In the genomic region with DNA sequence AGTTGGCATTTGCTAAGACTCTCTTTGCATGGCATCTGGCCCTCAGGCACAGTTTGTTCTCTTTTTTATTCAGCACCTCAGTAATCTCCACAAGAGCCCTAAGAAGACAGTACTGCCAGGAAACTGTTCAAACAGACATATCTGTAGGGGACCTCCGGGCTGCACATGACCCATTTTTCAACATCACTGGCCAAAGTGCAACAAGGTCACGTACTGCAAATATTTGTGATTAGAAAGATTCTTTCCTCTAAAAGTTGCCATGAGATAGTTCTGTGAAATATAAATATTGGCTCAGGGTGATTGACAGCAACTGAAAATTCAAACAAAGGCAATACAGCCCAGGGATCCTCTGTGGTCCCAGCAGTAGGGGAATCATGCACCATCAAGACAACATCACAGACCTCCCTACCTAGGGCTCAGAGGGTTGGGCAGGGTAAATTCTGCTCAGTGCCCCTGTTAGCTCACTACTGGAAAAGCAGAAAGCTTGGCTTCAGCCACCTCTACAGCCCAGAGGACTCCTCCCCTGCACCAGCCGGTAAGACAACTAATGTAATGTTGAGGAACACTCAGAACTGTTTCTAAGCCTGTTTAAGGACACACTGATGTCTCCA, we compare ENCODE assay signal across 1 cellular context.
TF ChIP-seq lines count a peak whose summit lies in the region.

No MANE protein-coding gene starts in this region.

TF ChIP-seq in HepG2, 621 proteins besides CTCF, POLR2A, EP300 and RAD21 (continued from another document and continues in another):
- TF ChIP-seq PAF1 (CRISPR knock-in tag; IDR thresholded peaks at IDR 0.05) = no peak
- TF ChIP-seq AHR (CRISPR knock-in tag; IDR thresholded peaks at IDR 0.05) = no peak
- TF ChIP-seq ELF3 (CRISPR knock-in tag; IDR thresholded peaks at IDR 0.05) = peak; percentile 96
- TF ChIP-seq DR1 (CRISPR knock-in tag; IDR thresholded peaks at IDR 0.05) = 0 out of 2 replicates have a peak, but pooled peaks have one; percentile 24
- peak; percentile 98 for TF ChIP-seq AHDC1 (CRISPR knock-in tag; IDR thresholded peaks at IDR 0.05; ENCODE audit: borderline replicate concordance)
- TF ChIP-seq ELK4 (CRISPR knock-in tag; IDR thresholded peaks at IDR 0.05; ENCODE audit: borderline replicate concordance) = no peak
- TF ChIP-seq SMARCE1 (IDR thresholded peaks at IDR 0.05; ENCODE audit: borderline replicate concordance) = 0 out of 2 replicates have a peak, but pooled peaks have one; percentile 22
- TF ChIP-seq ZBTB1 (CRISPR knock-in tag; IDR thresholded peaks at IDR 0.05; ENCODE audit: borderline replicate concordance) = no peak
- peak; percentile 95 for TF ChIP-seq BHLHE40 (IDR thresholded peaks at IDR 0.05; ENCODE audit: low read length)
- TF ChIP-seq, protein P1, sequence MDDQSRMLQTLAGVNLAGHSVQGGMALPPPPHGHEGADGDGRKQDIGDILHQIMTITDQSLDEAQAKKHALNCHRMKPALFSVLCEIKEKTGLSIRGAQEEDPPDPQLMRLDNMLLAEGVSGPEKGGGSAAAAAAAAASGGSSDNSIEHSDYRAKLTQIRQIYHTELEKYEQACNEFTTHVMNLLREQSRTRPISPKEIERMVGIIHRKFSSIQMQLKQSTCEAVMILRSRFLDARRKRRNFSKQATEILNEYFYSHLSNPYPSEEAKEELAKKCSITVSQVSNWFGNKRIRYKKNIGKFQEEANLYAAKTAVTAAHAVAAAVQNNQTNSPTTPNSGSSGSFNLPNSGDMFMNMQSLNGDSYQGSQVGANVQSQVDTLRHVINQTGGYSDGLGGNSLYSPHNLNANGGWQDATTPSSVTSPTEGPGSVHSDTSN (CRISPR knock-in tag; IDR thresholded peaks at IDR 0.05; ENCODE audit: borderline replicate concordance) = no peak
- no peak for TF ChIP-seq ZNF33A (CRISPR knock-in tag; IDR thresholded peaks at IDR 0.05; ENCODE audit: borderline replicate concordance)
- TF ChIP-seq, protein P2, sequence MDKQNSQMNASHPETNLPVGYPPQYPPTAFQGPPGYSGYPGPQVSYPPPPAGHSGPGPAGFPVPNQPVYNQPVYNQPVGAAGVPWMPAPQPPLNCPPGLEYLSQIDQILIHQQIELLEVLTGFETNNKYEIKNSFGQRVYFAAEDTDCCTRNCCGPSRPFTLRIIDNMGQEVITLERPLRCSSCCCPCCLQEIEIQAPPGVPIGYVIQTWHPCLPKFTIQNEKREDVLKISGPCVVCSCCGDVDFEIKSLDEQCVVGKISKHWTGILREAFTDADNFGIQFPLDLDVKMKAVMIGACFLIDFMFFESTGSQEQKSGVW (CRISPR knock-in tag; IDR thresholded peaks at IDR 0.05; ENCODE audit: borderline replicate concordance) = no peak
- peak; percentile 99 for TF ChIP-seq MEIS2 (CRISPR knock-in tag; IDR thresholded peaks at IDR 0.05)
- TF ChIP-seq HNRNPUL1 (IDR thresholded peaks at IDR 0.05; ENCODE audit: low read depth, low read length) = no peak
- TF ChIP-seq NFRKB (IDR thresholded peaks at IDR 0.05) = no peak
- no peak for TF ChIP-seq ARHGAP35 (CRISPR knock-in tag; IDR thresholded peaks at IDR 0.05; ENCODE audit: borderline replicate concordance)
- no peak for TF ChIP-seq ZUFSP (CRISPR knock-in tag; IDR thresholded peaks at IDR 0.05; ENCODE audit: borderline replicate concordance)
- peak; percentile 70; the same call in 1 of the 2 replicates for TF ChIP-seq SIN3A (IDR thresholded peaks at IDR 0.05; ENCODE audit: borderline replicate concordance, low read depth, low read length)
- TF ChIP-seq CCAR2 (optimal IDR thresholded peaks at IDR 0.05; ENCODE audit: low read depth, low read length) = no peak
- peak; percentile 43; the same call in 1 of the 2 replicates for TF ChIP-seq RFX1 (IDR thresholded peaks at IDR 0.05)
- no peak for TF ChIP-seq ISX (CRISPR knock-in tag; conservative IDR thresholded peaks at IDR 0.05)
- TF ChIP-seq ZBTB39 (CRISPR knock-in tag; IDR thresholded peaks at IDR 0.05) = peak; percentile 90
- TF ChIP-seq ZBTB7A (CRISPR knock-in tag; IDR thresholded peaks at IDR 0.05) = no peak
- no peak for TF ChIP-seq ZNF766 (CRISPR knock-in tag; IDR thresholded peaks at IDR 0.05; ENCODE audit: borderline replicate concordance)
- TF ChIP-seq LRRFIP1 (CRISPR knock-in tag; conservative IDR thresholded peaks at IDR 0.05) = no peak
- no peak; the same call in 1 of the 2 replicates for TF ChIP-seq YEATS4 (CRISPR knock-in tag; IDR thresholded peaks at IDR 0.05; ENCODE audit: borderline replicate concordance)
- TF ChIP-seq ZNF567 (CRISPR knock-in tag; IDR thresholded peaks at IDR 0.05; ENCODE audit: borderline replicate concordance) = no peak
- TF ChIP-seq ZNF432 (CRISPR knock-in tag; IDR thresholded peaks at IDR 0.05; ENCODE audit: borderline replicate concordance) = no peak
- TF ChIP-seq SMYD3 (CRISPR knock-in tag; IDR thresholded peaks at IDR 0.05) = peak; percentile 89; the same call in 1 of the 2 replicates
- TF ChIP-seq ZNF569 (CRISPR knock-in tag; IDR thresholded peaks at IDR 0.05; ENCODE audit: borderline replicate concordance) = peak; percentile 90; the same call in 1 of the 2 replicates
- TF ChIP-seq ZNF136 (CRISPR knock-in tag; IDR thresholded peaks at IDR 0.05; ENCODE audit: low read depth) = no peak
- no peak for TF ChIP-seq SP4 (CRISPR knock-in tag; IDR thresholded peaks at IDR 0.05)
- peak; percentile 96 for TF ChIP-seq NCOA1 (CRISPR knock-in tag; IDR thresholded peaks at IDR 0.05)
- TF ChIP-seq ZNF746 (CRISPR knock-in tag; IDR thresholded peaks at IDR 0.05) = peak; percentile 83; the same call in 1 of the 2 replicates
- no peak for TF ChIP-seq ZFP36L2 (CRISPR knock-in tag; IDR thresholded peaks at IDR 0.05)
- no peak; the same call in 1 of the 2 replicates for TF ChIP-seq ZSCAN29 (CRISPR knock-in tag; conservative IDR thresholded peaks at IDR 0.05)
- peak; percentile 55 for TF ChIP-seq SMC3 (IDR thresholded peaks at IDR 0.05; ENCODE audit: low read length)
- TF ChIP-seq ATF7-NPFF (CRISPR knock-in tag; IDR thresholded peaks at IDR 0.05; ENCODE audit: low read depth) = peak; percentile 64; the same call in 1 of the 2 replicates
- TF ChIP-seq KLF9 (CRISPR knock-in tag; IDR thresholded peaks at IDR 0.05; ENCODE audit: low read depth) = no peak
- 0 out of 2 replicates have a peak, but pooled peaks have one; percentile 63 for TF ChIP-seq ZNF558 (CRISPR knock-in tag; IDR thresholded peaks at IDR 0.05; ENCODE audit: borderline replicate concordance)
- TF ChIP-seq FOXK2 (IDR thresholded peaks at IDR 0.05) = peak; percentile 92
- no peak for TF ChIP-seq ZBTB8A (CRISPR knock-in tag; IDR thresholded peaks at IDR 0.05; ENCODE audit: borderline replicate concordance, low read depth)
- no peak for TF ChIP-seq SP2 (CRISPR knock-in tag; IDR thresholded peaks at IDR 0.05)
- no peak for TF ChIP-seq GABPA (IDR thresholded peaks at IDR 0.05; ENCODE audit: low read depth, low read length)
- peak; percentile 63 for TF ChIP-seq GABPA (CRISPR knock-in tag; IDR thresholded peaks at IDR 0.05; ENCODE audit: low read depth)
- TF ChIP-seq U2AF1 (optimal IDR thresholded peaks at IDR 0.05; ENCODE audit: low read depth, low read length) = no peak
- TF ChIP-seq KMT2B (CRISPR knock-in tag; IDR thresholded peaks at IDR 0.05) = 0 out of 2 replicates have a peak, but pooled peaks have one; percentile 57
- no peak for TF ChIP-seq RFXANK (CRISPR knock-in tag; IDR thresholded peaks at IDR 0.05)
- no peak for TF ChIP-seq ZNF337 (CRISPR knock-in tag; IDR thresholded peaks at IDR 0.05; ENCODE audit: borderline replicate concordance, low read depth)
- no peak for TF ChIP-seq ATRX (CRISPR knock-in tag; IDR thresholded peaks at IDR 0.05; ENCODE audit: borderline replicate concordance)
- no peak for TF ChIP-seq ZNF589 (CRISPR knock-in tag; conservative IDR thresholded peaks at IDR 0.05)
- no peak for TF ChIP-seq HNRNPK (IDR thresholded peaks at IDR 0.05; ENCODE audit: low read depth, low read length, poor library complexity, severe bottlenecking)
- TF ChIP-seq GLI4 (CRISPR knock-in tag; IDR thresholded peaks at IDR 0.05; ENCODE audit: borderline replicate concordance) = no peak
- TF ChIP-seq NFIB (CRISPR knock-in tag; IDR thresholded peaks at IDR 0.05; ENCODE audit: borderline replicate concordance) = no peak
- no peak for TF ChIP-seq ZNF761 (CRISPR knock-in tag; conservative IDR thresholded peaks at IDR 0.05)
- no peak for TF ChIP-seq ZFP36L1 (CRISPR knock-in tag; IDR thresholded peaks at IDR 0.05)
